35 cellular contexts compared by ENCODE assay signal in the genomic region with DNA sequence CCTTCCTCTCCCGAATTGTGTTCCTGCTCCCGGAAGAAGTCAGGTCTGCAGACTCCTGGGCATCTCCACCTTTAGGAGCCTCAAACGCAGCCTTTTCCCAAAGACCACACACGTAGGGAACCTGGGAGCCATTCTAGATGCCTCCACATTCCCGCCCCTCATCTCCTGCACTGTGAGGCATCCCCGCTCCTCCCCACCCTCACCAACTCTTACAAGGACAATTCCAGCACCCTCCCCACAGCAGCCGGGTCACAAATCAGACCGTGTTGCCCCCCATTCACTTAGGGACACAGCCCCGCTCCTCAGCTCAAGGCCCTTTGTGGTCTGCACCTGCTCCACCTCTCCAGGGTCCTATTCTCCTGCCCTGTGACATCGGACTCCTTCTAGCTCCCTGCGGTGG.
"Had no signal": no experiment of that assay in that cellular context is flagged by ENCODE, and none has a peak within 500 bp of the region (broad histone marks: within the 10 kb centered on the region; RNA-seq: fewer than 3 reads in every experiment).

No MANE protein-coding gene starts in this region.

- DNase-seq: Karpas-422, Kasumi-1, KG1, MG63, MM.1S, MV-4-11, NCI-H1048, NCI-H1092, NCI-H1092 treated with DMSO at 0.1 percent for 48 hours, NCI-H1105, NCI-H1105 treated with DMSO at 0.1 percent for 48 hours, NCI-H1417, NCI-H1417 treated with DMSO at 0.1 percent for 48 hours, NCI-H1436, NCI-H1436 treated with DMSO at 0.1 percent for 48 hours, NCI-H146, NCI-H1694, NCI-H1694 treated with DMSO at 0.1 percent for 48 hours, NCI-H187, NCI-H187 treated with DMSO at 0.1 percent for 48 hours, NCI-H1930, NCI-H2029, NCI-H2029 treated with DMSO at 0.1 percent for 48 hours, NCI-H2081, NCI-H2081 treated with DMSO at 0.1 percent for 48 hours, NCI-H2107, NCI-H2171, NCI-H2171 treated with DMSO at 0.1 percent for 48 hours, NCI-H2227 treated with DMSO at 0.1 percent for 48 hours, NCI-H226, NCI-H345, NCI-H446, NCI-H446 treated with DMSO at 0.1 percent for 48 hours, NCI-H510A had no signal

- H3K9me3 ChIP-seq: MG63 had no signal

- H3K36me3 ChIP-seq: MG63 had no signal

- H3K4me3 ChIP-seq: MG63 had no signal

- H3K27ac ChIP-seq: KMS-11 had no signal

- H3K27me3 ChIP-seq: MG63 had no signal

- H3K9ac ChIP-seq: KMS-11 had no signal

- H3K4me2 ChIP-seq: KMS-11 had no signal
